Comparison of ENCODE assay signal across 14 cellular contexts in the genomic region with DNA sequence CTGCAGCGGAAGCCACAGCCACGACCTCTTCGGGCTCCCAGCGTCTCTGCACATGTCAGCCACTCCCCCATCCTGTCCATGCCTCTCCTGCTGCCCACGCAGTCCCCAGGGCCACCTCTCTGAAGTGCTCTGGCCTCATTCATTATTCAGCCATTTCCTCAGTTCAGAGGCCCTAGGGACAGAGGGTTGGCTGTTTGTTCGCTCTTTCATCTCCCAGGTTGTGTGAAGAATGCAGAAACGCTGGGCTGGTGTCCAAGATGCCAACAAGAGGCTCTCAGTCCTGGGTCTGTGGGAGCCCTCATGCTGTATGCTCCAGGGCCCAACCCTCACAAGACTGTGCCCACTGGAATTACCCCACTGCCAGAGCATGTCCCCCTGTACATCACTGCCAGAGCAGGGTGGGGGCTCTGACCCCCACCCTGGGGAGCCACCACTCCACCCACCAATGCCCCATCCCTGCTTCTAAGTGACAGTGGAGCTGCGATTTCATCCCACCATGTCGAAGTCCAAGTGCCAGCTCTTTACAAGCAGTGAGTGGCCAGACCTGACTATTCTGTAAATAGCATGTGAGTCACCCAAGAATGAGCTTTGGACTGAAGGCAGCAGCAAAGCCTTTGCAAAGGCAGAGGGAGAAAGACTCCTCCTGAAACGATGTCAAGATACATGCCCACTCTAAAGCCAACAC.
A peak's percentile ranks its signal among the peaks of the same experiment; 100 is the strongest.
DNase-seq lines count a peak whose midpoint lies in the region; ATAC-seq, FAIRE-seq and TF ChIP-seq lines count a peak whose summit lies in the region.
"Had no signal": no experiment of that assay in that cellular context is flagged by ENCODE, and none has a peak within 500 bp of the region (broad histone marks: within the 10 kb centered on the region; RNA-seq: fewer than 3 reads in every experiment).

No MANE protein-coding gene starts in this region.

- TF ChIP-seq CTCF in body of pancreas (IDR thresholded peaks at IDR 0.05), result no peak
- TF ChIP-seq CTCF in lung (IDR thresholded peaks at IDR 0.05; ENCODE audit: control extremely low read depth, extremely low read depth), result no peak
- no peak for TF ChIP-seq CTCF in GM20000 (IDR thresholded peaks at IDR 0.05; ENCODE audit: extremely low read depth, missing control alignments)
- TF ChIP-seq CTCF in stomach (IDR thresholded peaks at IDR 0.05), result no peak

- no peak overlapping the region for H3K4me3 ChIP-seq in body of pancreas
- H3K4me3 ChIP-seq in lung, result no peak overlapping the region
- no peak overlapping the region for H3K4me3 ChIP-seq in stomach
- H3K4me3 ChIP-seq: colonic mucosa, spleen had no signal

- TF ChIP-seq EP300 in stomach (IDR thresholded peaks at IDR 0.05), result no peak

- intact Hi-C loops in body of pancreas (cut with DNase I) (no loop called here), stomach (cut with DNase I; ENCODE audit: low total_unique reads) (no loop called here)

- WGBS in body of pancreas, 2 donors, result 18 to 30% methylated on average over 8 to 10 of the region's 10 CpGs
- 40 to 50% methylated on average over 10 of the region's 10 CpGs for WGBS in lung, 2 donors
- WGBS in stomach, 5 donors, result 35 to 39% (median 38%) methylated on average over 10 of the region's 10 CpGs

- TF ChIP-seq POLR2A in body of pancreas (IDR thresholded peaks at IDR 0.05) (peak in 1 of 3 donors; percentile 23), stomach (IDR thresholded peaks at IDR 0.05) (no peak)

- H3K4me1 ChIP-seq in body of pancreas (peaks cover 14% of the 10 kb centered on the region), lung (ENCODE audit: control insufficient read depth in 2 of 2, insufficient read depth in 2 of 2, low read length in 2 of 2) (peaks cover 0 to 6% of the 10 kb centered on the region in 2 donors), stomach (peaks cover 0 to 3% (median 0%) of the 10 kb centered on the region in 4 donors)
- H3K4me1 ChIP-seq: colonic mucosa, spleen had no signal

- H3K27me3 ChIP-seq in body of pancreas, result no peaks in the 10 kb centered on the region
- no peaks in the 10 kb centered on the region for H3K27me3 ChIP-seq in lung (ENCODE audit: control insufficient read depth, insufficient read depth)
- peaks cover 0 to 8% (median 0%) of the 10 kb centered on the region in 3 donors for H3K27me3 ChIP-seq in stomach
- H3K27me3 ChIP-seq: colonic mucosa had no signal

- ATAC-seq in body of pancreas (peak; percentile 90), lung (ENCODE audit: insufficient read depth, low FRiP score) (peak; percentile 71), HG03280 (IDR thresholded peaks at IDR 0.05; ENCODE audit: unreplicated experiment) (no peak)
- ATAC-seq: activated CD8-positive, alpha-beta memory T cell treated with anti-CD3 and anti-CD28 coated beads, Interleukin-2, amount 10 ng/mL, durations not matched to agents 7 days and 5 days had no signal

- DNase-seq in AG20443 (ENCODE audit: low spot score) (peak; percentile 51), HTR-8/SVneo (ENCODE audit: insufficient read length, low spot score) (peak; percentile 25), body of pancreas (peak; percentile 48 to 74 (median 68)), lung (ENCODE audit: low spot score) (peak; percentile 70), NAMALWA (ENCODE audit: low spot score) (no peak), GM20000 (ENCODE audit: low spot score) (no peak), stomach (no peak)
- DNase-seq: activated CD8-positive, alpha-beta memory T cell treated with anti-CD3 and anti-CD28 coated beads, Interleukin-2, amount 10 ng/mL, durations not matched to agents 7 days and 5 days; CD4-positive, alpha-beta T cell; colonic mucosa; Kasumi-1; SIG-M5; spleen had no signal

- H3K36me3 ChIP-seq in body of pancreas (replicated peaks in 1 of 2; ENCODE audit: insufficient read depth in 1 of 2, low read depth in 2 of 2) (no peaks in the 10 kb centered on the region), lung (ENCODE audit: control insufficient read depth in 2 of 2, insufficient read depth in 2 of 2, low read length in 2 of 2) (no peaks in the 10 kb centered on the region), stomach (no peaks in the 10 kb centered on the region)
- H3K36me3 ChIP-seq: colonic mucosa, spleen had no signal

- FAIRE-seq in HTR-8/SVneo (lab: Jason Lieb, UNC), result no peak

- H3K9me3 ChIP-seq in body of pancreas (peaks cover 0 to 11% (median 0%) of the 10 kb centered on the region in 3 donors), lung (ENCODE audit: control insufficient read depth in 2 of 2, insufficient read depth in 1 of 2, low read length in 1 of 2) (peaks cover 0 to 2% of the 10 kb centered on the region in 2 donors), stomach (peaks cover 0 to 5% (median 0%) of the 10 kb centered on the region in 4 donors)
- H3K9me3 ChIP-seq: colonic mucosa had no signal

- H3K27ac ChIP-seq in body of pancreas, result peak overlapping the region in 3 of 4 donors; percentile 59 to 80 (median 70)
- H3K27ac ChIP-seq in lung (ENCODE audit: low read depth in 1 of 2, low read length in 1 of 2), result no peak overlapping the region
- H3K27ac ChIP-seq in stomach, result no peak overlapping the region
- H3K27ac ChIP-seq: colonic mucosa, spleen had no signal

Comparison
In these comparisons a context has a peak if more than half of its experiments do, and no peak if none do; other contexts are left out.
1. DNase-seq: peak in AG20443 (single experiment), HTR-8/SVneo (single experiment), body of pancreas (4 of 4) and lung (single experiment); none in NAMALWA (single experiment), GM20000 (single experiment) and stomach (single experiment).
2. H3K27ac ChIP-seq: peak in body of pancreas (3 of 4); none in lung (0 of 2) and stomach (0 of 5).